Comparison of ENCODE assay signal across 8 cellular contexts in genomic region chr7:50449881-50450690, GRCh38. TPM values are rescaled to one million over a fixed set of nuclear protein-coding genes. Genes with fewer than 3 reads are reported as not detected.
DNase-seq lines count a peak whose midpoint lies in the region; ATAC-seq and TF ChIP-seq lines count a peak whose summit lies in the region.

A gene with protein sequence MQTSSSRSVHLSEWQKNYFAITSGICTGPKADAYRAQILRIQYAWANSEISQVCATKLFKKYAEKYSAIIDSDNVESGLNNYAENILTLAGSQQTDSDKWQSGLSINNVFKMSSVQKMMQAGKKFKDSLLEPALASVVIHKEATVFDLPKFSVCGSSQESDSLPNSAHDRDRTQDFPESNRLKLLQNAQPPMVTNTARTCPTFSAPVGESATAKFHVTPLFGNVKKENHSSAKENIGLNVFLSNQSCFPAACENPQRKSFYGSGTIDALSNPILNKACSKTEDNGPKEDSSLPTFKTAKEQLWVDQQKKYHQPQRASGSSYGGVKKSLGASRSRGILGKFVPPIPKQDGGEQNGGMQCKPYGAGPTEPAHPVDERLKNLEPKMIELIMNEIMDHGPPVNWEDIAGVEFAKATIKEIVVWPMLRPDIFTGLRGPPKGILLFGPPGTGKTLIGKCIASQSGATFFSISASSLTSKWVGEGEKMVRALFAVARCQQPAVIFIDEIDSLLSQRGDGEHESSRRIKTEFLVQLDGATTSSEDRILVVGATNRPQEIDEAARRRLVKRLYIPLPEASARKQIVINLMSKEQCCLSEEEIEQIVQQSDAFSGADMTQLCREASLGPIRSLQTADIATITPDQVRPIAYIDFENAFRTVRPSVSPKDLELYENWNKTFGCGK (minus strand): TSS chr7:50450350. CDS start chr7:50447287, 3,063 bp downstream.

- TF ChIP-seq RAD21 in liver (IDR thresholded peaks at IDR 0.05), result peak in 1 of 2 donors; percentile 18

- H3K4me2 ChIP-seq in BLaER1 treated with 17β-estradiol and CSF1 and Interleukin-3, amounts not matched to agents 10 nM and 100 nM, result peak within 1 kb of the TSS; percentile 83 to 99 (median 95)

- peaks cover 18 to 25% (median 22%) of the 10 kb centered on the region in 10 experiments for H3K4me1 ChIP-seq in BLaER1 treated with 17β-estradiol and CSF1 and Interleukin-3, amounts not matched to agents 10 nM and 100 nM
- peaks cover 3 to 22% (median 11%) of the 10 kb centered on the region in 4 donors for H3K4me1 ChIP-seq in liver (ENCODE audit: control insufficient read depth in 4 of 4, insufficient read depth in 4 of 4, low read length in 3 of 4)

- no peaks in the 10 kb centered on the region for H3K27me3 ChIP-seq in BLaER1 treated with 17β-estradiol and CSF1 and Interleukin-3, amounts not matched to agents 10 nM and 100 nM
- no peaks in the 10 kb centered on the region for H3K27me3 ChIP-seq in liver (ENCODE audit: control insufficient read depth in 4 of 4, insufficient read depth in 4 of 4, low read length in 3 of 4)

- ATAC-seq in HG03442 (IDR thresholded peaks at IDR 0.05; ENCODE audit: unreplicated experiment), result peak; percentile 79

- 1% methylated on average over 71 of the region's 71 CpGs for WGBS in liver

- H3K9me3 ChIP-seq in BLaER1 treated with 17β-estradiol and CSF1 and Interleukin-3, amounts not matched to agents 10 nM and 100 nM (replicated peaks in 1 of 11), result no peaks in the 10 kb centered on the region
- no peaks in the 10 kb centered on the region for H3K9me3 ChIP-seq in liver (ENCODE audit: control insufficient read depth in 4 of 4, low read length in 3 of 4)

- H4K20me1 ChIP-seq in BLaER1 treated with 17β-estradiol and CSF1 and Interleukin-3, amounts not matched to agents 10 nM and 100 nM, result 0 out of 22 replicates have a peak, but pooled peaks cover 0 to 8% (median 0%) of the 10 kb centered on the region in 11 experiments

- TF ChIP-seq CTCF in liver (IDR thresholded peaks at IDR 0.05; ENCODE audit: low read depth, low read length, missing input control), result no peak

- H3K9ac ChIP-seq in BLaER1 treated with 17β-estradiol and CSF1 and Interleukin-3, amounts not matched to agents 10 nM and 100 nM, result peak within 1 kb of the TSS; percentile 73 to 89 (median 82)
- H3K9ac ChIP-seq in liver (ENCODE audit: low read depth in 1 of 2, low read length in 2 of 2), result peak within 1 kb of the TSS; percentile 25 to 41

- H3K27ac ChIP-seq in BLaER1 treated with 17β-estradiol and CSF1 and Interleukin-3, amounts not matched to agents 10 nM and 100 nM, result peak within 1 kb of the TSS; percentile 5 to 84 (median 74); a peak in 21 of 22 replicates
- peak within 1 kb of the TSS; percentile 63 to 74 for H3K27ac ChIP-seq in liver (ENCODE audit: low read depth in 1 of 2, low read length in 2 of 2)

- peaks cover 21 to 31% (median 28%) of the 10 kb centered on the region in 11 experiments for H3K36me3 ChIP-seq in BLaER1 treated with 17β-estradiol and CSF1 and Interleukin-3, amounts not matched to agents 10 nM and 100 nM
- peaks cover 0 to 17% (median 8%) of the 10 kb centered on the region in 4 donors for H3K36me3 ChIP-seq in liver (ENCODE audit: control insufficient read depth in 4 of 4, insufficient read depth in 3 of 4, low read depth in 1 of 4, low read length in 3 of 4)

- H3K4me3 ChIP-seq in BLaER1 treated with 17β-estradiol and CSF1 and Interleukin-3, amounts not matched to agents 10 nM and 100 nM, result peak within 1 kb of the TSS; percentile 69 to 91 (median 84)
- H3K4me3 ChIP-seq in liver (ENCODE audit: low read depth in 1 of 3, low read length in 3 of 3), result peak within 1 kb of the TSS; percentile 69 to 92 (median 78)

- DNase-seq in GM19240 (ENCODE audit: insufficient read length, low spot score), result peak; percentile 68
- peak; percentile 86 for DNase-seq in NCI-H510A treated with DMSO at 0.1 percent for 48 hours (lab: John Stamatoyannopoulos, UW)
- DNase-seq in activated CD4-positive, alpha-beta T cell treated with anti-CD3 and anti-CD28 coated beads, Interleukin-2, amount 50 U/mL, for 24 hours (ENCODE audit: low read depth in 1 of 2, low spot score in 1 of 2), result peak; percentile 66 to 73
- DNase-seq in dermis blood vessel endothelial cell, result peak; percentile 87
- DNase-seq in stimulated activated CD4-positive, alpha-beta T cell treated with anti-CD3 and anti-CD28 coated beads, Interleukin-4, amount 100 ng/mL, for 24 hours, result peak; percentile 86

TF ChIP-seq in liver, 16 proteins besides CTCF, POLR2A, EP300 and RAD21:
- TF ChIP-seq YY1 (IDR thresholded peaks at IDR 0.05), result no peak
- TF ChIP-seq MAX (IDR thresholded peaks at IDR 0.05), result no peak
- no peak for TF ChIP-seq RXRA (IDR thresholded peaks at IDR 0.05)
- peak in 1 of 2 donors; percentile 90 for TF ChIP-seq EGR1 (IDR thresholded peaks at IDR 0.05; ENCODE audit: low read depth in 2 of 2)
- TF ChIP-seq TAF1 (conservative IDR thresholded peaks at IDR 0.05), result no peak
- TF ChIP-seq ATF3 (IDR thresholded peaks at IDR 0.05), result no peak
- TF ChIP-seq JUND (IDR thresholded peaks at IDR 0.05), result no peak

RNA-seq across cellular contexts. Expression of the gene that starts here (rescaled TPM):
- total RNA-seq in dermis blood vessel endothelial cell (32.2 and 52.0 TPM in 2 replicates), liver (10 to 100 TPM in 1 of 2 donors, 1 to 10 TPM in 1; 3.8 to 13.2 TPM)
- 1 to 10 TPM; 1.2 to 2.9 TPM for polyA plus RNA-seq in liver

Comparison
In these comparisons a context has a peak if more than half of its experiments do, and no peak if none do; other contexts are left out.
1. Peak in every context shown above with its lines: DNase-seq, ATAC-seq, H3K4me3 ChIP-seq and H3K27ac ChIP-seq.